17 cellular contexts compared by ENCODE assay signal in the genomic region with DNA sequence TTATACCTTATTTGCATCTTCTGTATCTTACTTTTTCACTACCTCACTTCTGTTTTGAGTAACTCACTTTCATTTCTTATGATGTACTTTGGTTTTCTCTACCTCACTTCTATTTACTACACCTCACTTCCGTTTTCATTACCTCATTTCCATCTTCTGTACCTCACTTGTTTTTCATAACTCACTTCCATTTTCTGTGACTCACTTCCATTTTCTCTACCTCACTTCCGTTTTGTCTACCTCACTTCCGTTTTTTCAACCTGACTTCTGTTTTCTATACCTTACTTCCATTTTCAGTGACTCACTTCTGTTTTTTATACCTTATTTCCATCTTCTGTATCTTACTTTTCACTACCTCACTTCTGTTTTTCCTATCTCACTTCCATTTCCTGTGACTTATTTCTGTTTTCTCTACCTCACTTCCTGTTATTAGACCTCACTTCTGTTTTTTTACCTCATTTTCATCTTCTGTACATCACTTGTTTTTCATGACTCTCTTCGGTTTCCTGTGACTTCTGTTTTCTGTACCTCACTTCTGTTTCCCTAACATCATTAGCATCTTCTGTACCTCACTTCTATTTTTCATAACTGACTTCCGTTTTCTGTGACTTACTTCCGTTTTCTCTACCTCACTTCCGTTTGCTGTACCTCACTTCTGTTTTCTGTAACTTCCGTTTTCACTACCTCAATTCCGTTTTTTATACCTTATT.
DNase-seq lines count a peak whose midpoint lies in the region; ATAC-seq and TF ChIP-seq lines count a peak whose summit lies in the region.
"Had no signal": no experiment of that assay in that cellular context is flagged by ENCODE, and none has a peak within 500 bp of the region (broad histone marks: within the 10 kb centered on the region; RNA-seq: fewer than 3 reads in every experiment).

No MANE protein-coding gene starts in this region.

- H3K4me2 ChIP-seq in SU-DHL-6 (ENCODE audit: low read depth, low read length, poor library complexity, severe bottlenecking) = no peak overlapping the region

- DNase-seq in SKM-1 treated with dmso at 0.1 percent for 144 hours (lab: John Stamatoyannopoulos, UW; ENCODE audit: unreplicated experiment) (peak; percentile 51), SKM-1 (lab: John Stamatoyannopoulos, UW; ENCODE audit: unreplicated experiment) (no peak), HL-60 (ENCODE audit: low read depth in 1 of 2, low spot score in 1 of 2) (no peak), spleen (no peak), DMS153 treated with DMSO at 0.1 percent for 48 hours (lab: John Stamatoyannopoulos, UW; ENCODE audit: unreplicated experiment) (no peak)
- DNase-seq: DMS79 treated with DMSO at 0.1 percent for 48 hours, GDM1, GOT3, NCI-H1092, NCI-H1694, NCI-H2171, NCI-H446 treated with DMSO at 0.1 percent for 48 hours, NCI-H748 treated with DMSO at 0.1 percent for 48 hours, SJCRH30 had no signal

- 59 to 77% (median 67%) methylated on average over 9 of the region's 9 CpGs for WGBS in spleen, 5 donors

- H3F3A ChIP-seq in SU-DHL-6 (ENCODE audit: insufficient read depth) = peaks cover 18% of the 10 kb centered on the region

- TF ChIP-seq POLR2A in spleen (IDR thresholded peaks at IDR 0.05) = no peak

- H3K9me3 ChIP-seq in SU-DHL-6 (ENCODE audit: insufficient read depth, low read length) (peaks cover 36% of the 10 kb centered on the region), spleen (peaks cover 0 to 41% (median 30%) of the 10 kb centered on the region in 8 donors)
- H3K9me3 ChIP-seq: SJCRH30 had no signal

- H3K36me3 ChIP-seq in SU-DHL-6 (ENCODE audit: low read length) = no peaks in the 10 kb centered on the region
- no peaks in the 10 kb centered on the region for H3K36me3 ChIP-seq in spleen
- H3K36me3 ChIP-seq: SJCRH30 had no signal

- H3K27me3 ChIP-seq in HL-60 (ENCODE audit: insufficient read depth, poor library complexity, severe bottlenecking) = no peaks in the 10 kb centered on the region
- H3K27me3 ChIP-seq in SU-DHL-6 (ENCODE audit: low read length) = no peaks in the 10 kb centered on the region
- no peaks in the 10 kb centered on the region for H3K27me3 ChIP-seq in spleen (replicated peaks in 1 of 7)
- H3K27me3 ChIP-seq: SJCRH30 had no signal

- H3K79me2 ChIP-seq in SU-DHL-6 (ENCODE audit: insufficient read depth, low read length) = no peaks in the 10 kb centered on the region

- H3K9ac ChIP-seq in SU-DHL-6 (ENCODE audit: low read length) = no peak overlapping the region

- no peak for TF ChIP-seq CTCF in HL-60 (IDR thresholded peaks at IDR 0.05; ENCODE audit: insufficient read depth, low read length)
- no peak for TF ChIP-seq CTCF in SU-DHL-6 (IDR thresholded peaks at IDR 0.05; ENCODE audit: insufficient read depth, low read length, poor library complexity, severe bottlenecking)
- TF ChIP-seq CTCF in spleen (IDR thresholded peaks at IDR 0.05 in 8 of 11, conservative IDR thresholded peaks at IDR 0.05 in 3 of 11) = no peak

- no peaks in the 10 kb centered on the region for H4K20me1 ChIP-seq in SU-DHL-6 (ENCODE audit: low read depth, low read length)

- no peaks in the 10 kb centered on the region for H3K4me1 ChIP-seq in spleen
- H3K4me1 ChIP-seq: SJCRH30 had no signal

- H2AFZ ChIP-seq in SU-DHL-6 (ENCODE audit: low read depth, low read length, severe bottlenecking) = peak overlapping the region; percentile 21

- no peaks in the 10 kb centered on the region for H3K9me2 ChIP-seq in SU-DHL-6 (replicated peaks; ENCODE audit: insufficient read depth, low read length)

- ATAC-seq in GM21447 (IDR thresholded peaks at IDR 0.05; ENCODE audit: unreplicated experiment) (no peak), GM18861 (IDR thresholded peaks at IDR 0.05; ENCODE audit: unreplicated experiment) (no peak)

- no peak overlapping the region for H3K4me3 ChIP-seq in HL-60 (replicated peaks; ENCODE audit: insufficient read depth, low read length)
- no peak overlapping the region for H3K4me3 ChIP-seq in SU-DHL-6 (ENCODE audit: insufficient read depth, low read length, poor library complexity, severe bottlenecking)
- H3K4me3 ChIP-seq in spleen = no peak overlapping the region
- H3K4me3 ChIP-seq: SJCRH30 had no signal

- H3K27ac ChIP-seq in HL-60 (replicated peaks) (peak overlapping the region; percentile 27; the same call in 1 of the 2 replicates), SU-DHL-6 (ENCODE audit: low read depth, low read length) (peak overlapping the region; percentile 46), spleen (peak overlapping the region; percentile 46 to 75 (median 62))
- H3K27ac ChIP-seq: SJCRH30 had no signal

- intact Hi-C loops in spleen (cut with DNase I; ENCODE audit: low total_unique reads) = no loop called here
